In genomic region chr13:27425151-27425917, GRCh38 we compare ENCODE assay signal across 8 cellular contexts. TPM values are rescaled to one million over a fixed set of nuclear protein-coding genes. Genes with fewer than 3 reads are reported as not detected.
A peak's percentile ranks its signal among the peaks of the same experiment; 100 is the strongest.
DNase-seq lines count a peak whose midpoint lies in the region; ATAC-seq and TF ChIP-seq lines count a peak whose summit lies in the region.

No MANE protein-coding gene starts in this region.

- H3K9me3 ChIP-seq in right atrium auricular region (no peaks in the 10 kb centered on the region), spleen (no peaks in the 10 kb centered on the region)

- H3K27me3 ChIP-seq in right atrium auricular region (no peaks in the 10 kb centered on the region), spleen (replicated peaks in 1 of 7) (no peaks in the 10 kb centered on the region)

- H3K27me3 Mint-ChIP-seq in activated T-helper 1 cell treated with anti-CD3 and anti-CD28 coated beads, Interleukin-12 subunit alpha, Interleukin-12 subunit beta, Interleukin-2, Interleukin-4 antibody, amounts not matched to agents 30 ng/mL and 10 ng/mL and 1 ng/mL, durations not matched to agents 14 hours and 24 hours and 36 hours (ENCODE audit: insufficient read depth): no peaks in the 10 kb centered on the region

- H3K4me1 ChIP-seq in right atrium auricular region (peaks cover 0 to 46% of the 10 kb centered on the region in 2 donors), spleen (peaks cover 14 to 67% (median 49%) of the 10 kb centered on the region in 6 donors)

- no peaks in the 10 kb centered on the region for H3K9me3 Mint-ChIP-seq in activated T-helper 1 cell treated with anti-CD3 and anti-CD28 coated beads, Interleukin-12 subunit alpha, Interleukin-12 subunit beta, Interleukin-2, Interleukin-4 antibody, amounts not matched to agents 30 ng/mL and 10 ng/mL and 1 ng/mL, durations not matched to agents 14 hours and 24 hours and 36 hours

- H3K36me3 Mint-ChIP-seq in activated T-helper 1 cell treated with anti-CD3 and anti-CD28 coated beads, Interleukin-12 subunit alpha, Interleukin-12 subunit beta, Interleukin-2, Interleukin-4 antibody, amounts not matched to agents 30 ng/mL and 10 ng/mL and 1 ng/mL, durations not matched to agents 14 hours and 24 hours and 36 hours (ENCODE audit: low read depth): peaks cover 28% of the 10 kb centered on the region

- peaks cover 23% of the 10 kb centered on the region for H3K36me3 ChIP-seq in right atrium auricular region
- H3K36me3 ChIP-seq in spleen: peaks cover 2 to 35% (median 25%) of the 10 kb centered on the region in 6 donors

- peaks cover 37% of the 10 kb centered on the region for H3K4me1 Mint-ChIP-seq in activated T-helper 1 cell treated with anti-CD3 and anti-CD28 coated beads, Interleukin-12 subunit alpha, Interleukin-12 subunit beta, Interleukin-2, Interleukin-4 antibody, amounts not matched to agents 30 ng/mL and 10 ng/mL and 1 ng/mL, durations not matched to agents 14 hours and 24 hours and 36 hours (ENCODE audit: low read depth)

- peak overlapping the region; percentile 67 to 75 for H3K4me3 ChIP-seq in right atrium auricular region
- H3K4me3 ChIP-seq in spleen: peak overlapping the region; percentile 72 to 97 (median 88)

- peak overlapping the region; percentile 89 for H3K4me3 Mint-ChIP-seq in activated T-helper 1 cell treated with anti-CD3 and anti-CD28 coated beads, Interleukin-12 subunit alpha, Interleukin-12 subunit beta, Interleukin-2, Interleukin-4 antibody, amounts not matched to agents 30 ng/mL and 10 ng/mL and 1 ng/mL, durations not matched to agents 14 hours and 24 hours and 36 hours

- no peak for DNase-seq in activated T-helper 1 cell treated with anti-CD3 and anti-CD28 coated beads, Interleukin-12 subunit alpha, Interleukin-12 subunit beta, Interleukin-2, Interleukin-4 antibody, amounts not matched to agents 30 ng/mL and 10 ng/mL and 1 ng/mL, durations not matched to agents 14 hours and 24 hours and 36 hours (ENCODE audit: low spot score)
- DNase-seq in right atrium auricular region (ENCODE audit: low spot score) (no peak), spleen (no peak), NCI-H526 treated with DMSO at 0.1 percent for 48 hours (lab: John Stamatoyannopoulos, UW) (no peak), AML-193 (lab: John Stamatoyannopoulos, UW) (no peak)

- TF ChIP-seq POLR2A in GM18505 (IDR thresholded peaks at IDR 0.05; ENCODE audit: borderline replicate concordance, extremely low read depth, insufficient read depth, insufficient read length) (no peak), spleen (IDR thresholded peaks at IDR 0.05) (no peak)

- peak overlapping the region; percentile 84 to 85 for H3K27ac ChIP-seq in right atrium auricular region
- peak overlapping the region; percentile 89 to 97 (median 92) for H3K27ac ChIP-seq in spleen

- whole genome bisulfite sequencing in spleen, 5 donors: 14 to 20% (median 17%) methylated on average over 12 to 13 of the region's 13 CpGs

- ATAC-seq in GM18505 (IDR thresholded peaks at IDR 0.05; ENCODE audit: unreplicated experiment) (peak; percentile 0), HG03342 (IDR thresholded peaks at IDR 0.05; ENCODE audit: unreplicated experiment) (peak; percentile 3), GM21381 (IDR thresholded peaks at IDR 0.05; ENCODE audit: unreplicated experiment) (no peak)

- TF ChIP-seq CTCF in right atrium auricular region (IDR thresholded peaks at IDR 0.05): no peak
- no peak for TF ChIP-seq CTCF in spleen (IDR thresholded peaks at IDR 0.05 in 8 of 11, conservative IDR thresholded peaks at IDR 0.05 in 3 of 11)

- intact Hi-C loops in activated T-helper 1 cell treated with anti-CD3 and anti-CD28 coated beads, Interleukin-12 subunit alpha, Interleukin-12 subunit beta, Interleukin-2, Interleukin-4 antibody, amounts not matched to agents 30 ng/mL and 10 ng/mL and 1 ng/mL, durations not matched to agents 14 hours and 24 hours and 36 hours (cut with micrococcal nuclease): loop anchor here (5.0 kb wide), 3 partner anchors 153 to 842 kb away; partner anchors contain the start of gene RASL11A
- intact Hi-C loops in spleen (cut with DNase I; ENCODE audit: low total_unique reads): no loop called here

- peak overlapping the region; percentile 98 for H3K27ac Mint-ChIP-seq in activated T-helper 1 cell treated with anti-CD3 and anti-CD28 coated beads, Interleukin-12 subunit alpha, Interleukin-12 subunit beta, Interleukin-2, Interleukin-4 antibody, amounts not matched to agents 30 ng/mL and 10 ng/mL and 1 ng/mL, durations not matched to agents 14 hours and 24 hours and 36 hours

RNA-seq across cellular contexts. Expression of gene GTF3A, which starts 0.9 kb away (rescaled TPM):
- 255 and 264 TPM in 2 replicates for total RNA-seq in activated T-helper 1 cell treated with anti-CD3 and anti-CD28 coated beads, Interleukin-12 subunit alpha, Interleukin-12 subunit beta, Interleukin-2, Interleukin-4 antibody, amounts not matched to agents 30 ng/mL and 10 ng/mL and 1 ng/mL, durations not matched to agents 14 hours and 24 hours and 36 hours
- total RNA-seq in right atrium auricular region (100 to 1,000 TPM; 227 to 327 TPM), spleen (100 to 1,000 TPM in 6 of 7 donors, 10 to 100 TPM in 1; 90.7 to 149 (median 105) TPM)
- polyA plus RNA-seq in spleen: 100 to 1,000 TPM; 230 to 275 (median 267) TPM

RNA-seq across cellular contexts. Expression of gene MTIF3, which starts 25.0 kb away (rescaled TPM):
- 30.4 and 36.0 TPM in 2 replicates for total RNA-seq in activated T-helper 1 cell treated with anti-CD3 and anti-CD28 coated beads, Interleukin-12 subunit alpha, Interleukin-12 subunit beta, Interleukin-2, Interleukin-4 antibody, amounts not matched to agents 30 ng/mL and 10 ng/mL and 1 ng/mL, durations not matched to agents 14 hours and 24 hours and 36 hours
- total RNA-seq in right atrium auricular region (100 to 1,000 TPM; 113 to 252 TPM), spleen (10 to 100 TPM; 38.1 to 92.1 (median 46.8) TPM)
- polyA plus RNA-seq in spleen: 10 to 100 TPM; 73.7 to 95.2 (median 79.6) TPM
